ENCODE assay signal across 8 cellular contexts in genomic region chr7:47497367-47498096, GRCh38.
DNase-seq lines count a peak whose midpoint lies in the region; ATAC-seq and TF ChIP-seq lines count a peak whose summit lies in the region.

No MANE protein-coding gene starts in this region.

- peaks cover 13% of the 10 kb centered on the region for H3K36me3 Mint-ChIP-seq in nephron (ENCODE audit: low read depth)

- peaks cover 96% of the 10 kb centered on the region for H3K4me1 Mint-ChIP-seq in nephron

- TF ChIP-seq CTCF in nephron (IDR thresholded peaks at IDR 0.05; ENCODE audit: unreplicated experiment in 3 of 3), result no peak

- peak; percentile 78 for ATAC-seq in HG02970 (IDR thresholded peaks at IDR 0.05; ENCODE audit: low FRiP score, unreplicated experiment)

- no peaks in the 10 kb centered on the region for H3K9me3 Mint-ChIP-seq in nephron

- H3K27ac Mint-ChIP-seq in nephron, result peak overlapping the region; percentile 98 to 99 (median 98)

- DNase-seq in NCI-H1417 (lab: John Stamatoyannopoulos, UW), result peak in 2 of 3 experiments; percentile 29 to 41
- DNase-seq in NCI-H1417 treated with DMSO at 0.1 percent for 48 hours (lab: John Stamatoyannopoulos, UW), result no peak
- peak; percentile 86 for DNase-seq in SIG-M5 treated with dmso at 0.1 percent for 504 hours (lab: John Stamatoyannopoulos, UW; ENCODE audit: unreplicated experiment)
- DNase-seq in LoVo (ENCODE audit: low spot score), result no peak
- no peak for DNase-seq in activated T-cell treated with anti-CD3 and anti-CD28 coated beads for 4 hours
- DNase-seq in NCI-H526 (lab: John Stamatoyannopoulos, UW), result no peak

- no peaks in the 10 kb centered on the region for H3K27me3 Mint-ChIP-seq in nephron (ENCODE audit: low read depth)

- peak overlapping the region; percentile 20 to 63 (median 41) for H3K4me3 Mint-ChIP-seq in nephron

Comparison
In these comparisons a context has a peak if more than half of its experiments do, and no peak if none do; other contexts are left out.
1. DNase-seq: peak in NCI-H1417 (2 of 3) and SIG-M5 treated with dmso at 0.1 percent for 504 hours (single experiment); none in NCI-H1417 treated with DMSO at 0.1 percent for 48 hours (single experiment), LoVo (single experiment), activated T-cell treated with anti-CD3 and anti-CD28 coated beads for 4 hours (single experiment) and NCI-H526 (0 of 2).